1 cellular context compared by ENCODE assay signal in genomic region chr4:152572417-152573086, GRCh38.
TF ChIP-seq lines count a peak whose summit lies in the region.

No MANE protein-coding gene starts in this region.

TF ChIP-seq in GM23338, 12 proteins besides CTCF, POLR2A, EP300 and RAD21 (continued from another document):
- TF ChIP-seq REST (IDR thresholded peaks at IDR 0.05; ENCODE audit: unreplicated experiment) (no peak), STAT1 (IDR thresholded peaks at IDR 0.05; ENCODE audit: unreplicated experiment) (no peak)
